ENCODE assay signal across 20 cellular contexts in genomic region chr15:87564666-87565065, GRCh38.
"Had no signal": no experiment of that assay in that cellular context is flagged by ENCODE, and none has a peak within 500 bp of the region (broad histone marks: within the 10 kb centered on the region; RNA-seq: fewer than 3 reads in every experiment).

No MANE protein-coding gene starts in this region.

- H3K36me3 ChIP-seq: colonic mucosa, heart left ventricle, tibial artery, upper lobe of left lung, uterus had no signal

- H3K4me2 ChIP-seq: smooth muscle cell had no signal

- H3K4me3 ChIP-seq: colonic mucosa, heart left ventricle, lung, smooth muscle cell, tibial artery, upper lobe of left lung, uterus had no signal

- H3K27ac Mint-ChIP-seq: naive B cell; nephron; stimulated activated effector memory CD8-positive, alpha-beta T cell treated with anti-CD3 and anti-CD28 coated beads, Interleukin-12 subunit alpha, Interleukin-12 subunit beta, amount 100 ng/mL, for 72 hours; stimulated activated naive CD8-positive, alpha-beta T cell treated with anti-CD3 and anti-CD28 coated beads, Interleukin-15, Interleukin-2, amounts not matched to agents 100 ng/mL and 50 ng/mL, for 24 hours had no signal

- H3K4me1 Mint-ChIP-seq: naive B cell had no signal

- H3K9me3 Mint-ChIP-seq: stimulated activated effector memory CD8-positive, alpha-beta T cell treated with anti-CD3 and anti-CD28 coated beads, Interleukin-12 subunit alpha, Interleukin-12 subunit beta, amount 100 ng/mL, for 72 hours; stimulated activated naive CD8-positive, alpha-beta T cell treated with anti-CD3 and anti-CD28 coated beads, Interleukin-15, Interleukin-2, amounts not matched to agents 100 ng/mL and 50 ng/mL, for 24 hours had no signal

- H3K4me3 Mint-ChIP-seq: naive B cell; nephron; stimulated activated effector memory CD8-positive, alpha-beta T cell treated with anti-CD3 and anti-CD28 coated beads, Interleukin-12 subunit alpha, Interleukin-12 subunit beta, amount 100 ng/mL, for 72 hours; stimulated activated naive CD8-positive, alpha-beta T cell treated with anti-CD3 and anti-CD28 coated beads, Interleukin-15, Interleukin-2, amounts not matched to agents 100 ng/mL and 50 ng/mL, for 24 hours had no signal

- H3K27me3 Mint-ChIP-seq: naive B cell; stimulated activated naive CD8-positive, alpha-beta T cell treated with anti-CD3 and anti-CD28 coated beads, Interleukin-15, Interleukin-2, amounts not matched to agents 100 ng/mL and 50 ng/mL, for 24 hours had no signal

- DNase-seq: colonic mucosa; effector CD4-positive, alpha-beta T cell; foreskin melanocyte; heart left ventricle; hippocampal formation; left colon; left ventricle myocardium superior; mesenchymal stem cell; naive B cell; right cardiac atrium; stimulated activated CD4-positive, alpha-beta T cell treated with anti-CD3 and anti-CD28 coated beads, Interleukin-2, amount 100 ng/mL, for 48 hours; stimulated activated CD8-positive, alpha-beta memory T cell treated with anti-CD3 and anti-CD28 coated beads, Interleukin-4, amount 100 ng/mL, for 48 hours; tibial artery; upper lobe of left lung; uterus had no signal

- H3K27ac ChIP-seq: colonic mucosa, heart left ventricle, tibial artery, upper lobe of left lung, uterus had no signal

- ATAC-seq: heart left ventricle; left colon; left ventricle myocardium superior; right cardiac atrium; stimulated activated effector memory CD8-positive, alpha-beta T cell treated with anti-CD3 and anti-CD28 coated beads, Interleukin-12 subunit alpha, Interleukin-12 subunit beta, amount 100 ng/mL, for 72 hours had no signal

- H3K36me3 Mint-ChIP-seq: naive B cell; stimulated activated effector memory CD8-positive, alpha-beta T cell treated with anti-CD3 and anti-CD28 coated beads, Interleukin-12 subunit alpha, Interleukin-12 subunit beta, amount 100 ng/mL, for 72 hours had no signal

- H3K27me3 ChIP-seq: colonic mucosa, tibial artery, upper lobe of left lung, uterus had no signal

- H3K9me3 ChIP-seq: colonic mucosa, heart left ventricle, tibial artery, upper lobe of left lung, uterus had no signal
